ENCODE assay signal across 18 cellular contexts in the genomic region with DNA sequence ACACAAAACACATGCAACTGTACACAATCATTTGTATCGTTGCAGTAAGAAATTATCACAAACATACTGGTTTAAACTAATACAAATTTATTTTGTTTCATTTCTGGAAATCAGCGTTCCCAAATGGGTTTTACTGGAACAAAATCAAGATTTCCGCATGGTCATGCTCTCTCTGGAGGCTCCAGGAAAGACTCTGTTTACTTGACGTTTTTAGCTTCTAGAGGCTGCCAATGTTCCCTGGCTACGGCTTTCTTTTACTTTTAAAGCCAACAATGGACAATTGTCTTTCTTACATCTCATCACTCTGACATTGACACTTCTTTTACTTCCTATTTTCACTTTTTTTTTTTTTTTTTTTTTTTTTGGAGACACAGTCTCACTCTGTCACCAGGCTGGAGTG.
"Had no signal": no experiment of that assay in that cellular context is flagged by ENCODE, and none has a peak within 500 bp of the region (broad histone marks: within the 10 kb centered on the region; RNA-seq: fewer than 3 reads in every experiment).

No MANE protein-coding gene starts in this region.

- ATAC-seq: activated CD4-positive, CD25-positive, alpha-beta regulatory T cell treated with anti-CD3 and anti-CD28 coated beads, Interleukin-2, amount 50 U/mL, for 24 hours; activated T-cell treated with anti-CD3 and anti-CD28 coated beads, Interleukin-2, amount 50 U/mL, for 72 hours; left colon; naive thymus-derived CD4-positive, alpha-beta T cell; stimulated activated naive B cell treated with anti-CD40 and anti-IgM and Interleukin-4, amounts not matched to agents 10 μg/mL and 1 μg/mL and 100 μg/mL, for 72 hours had no signal

- H3K36me3 ChIP-seq: uterus had no signal

- H3K4me1 ChIP-seq: testis, uterus had no signal

- DNase-seq: activated CD4-positive, alpha-beta memory T cell treated with anti-CD3 and anti-CD28 coated beads, Interleukin-2, amount 10 ng/mL, durations not matched to agents 7 days and 5 days; activated CD4-positive, alpha-beta T cell treated with anti-CD3 and anti-CD28 coated beads, Interleukin-2, amount 10 ng/mL, durations not matched to agents 24 days and 14 days; activated effector memory CD4-positive, alpha-beta T cell treated with anti-CD3 and anti-CD28 coated beads, Interleukin-2, amount 50 U/mL, for 16 hours; activated naive CD4-positive, alpha-beta T cell treated with anti-CD3 and anti-CD28 coated beads, Interleukin-2, amount 10 ng/mL, durations not matched to agents 7 days and 5 days; activated T-cell treated with anti-CD3 and anti-CD28 coated beads, Interleukin-2, amount 50 U/mL, for 72 hours; anterior cingulate cortex; left colon; mesendoderm; naive thymus-derived CD4-positive, alpha-beta T cell; occipital lobe; posterior cingulate gyrus; stimulated activated CD4-positive, alpha-beta T cell treated with anti-CD3 and anti-CD28 coated beads, Interleukin-2, amount 100 ng/mL, for 48 hours; stimulated activated CD8-positive, alpha-beta memory T cell treated with anti-CD3 and anti-CD28 coated beads, Interleukin-4, amount 100 ng/mL, for 48 hours; stimulated activated naive B cell treated with anti-CD40 and anti-IgM and Interleukin-4, amounts not matched to agents 10 μg/mL and 1 μg/mL and 100 μg/mL, for 72 hours; testis; trophoblast cell; uterus had no signal

- H3K4me3 ChIP-seq: testis, uterus had no signal

- H3K9me3 ChIP-seq: testis, uterus had no signal

- H3K27me3 ChIP-seq: testis, uterus had no signal
